1 cellular context compared by ENCODE assay signal in genomic region chr6:100228437-100229424, GRCh38.
TF ChIP-seq lines count a peak whose summit lies in the region.

No MANE protein-coding gene starts in this region.

TF ChIP-seq in K562, 482 proteins besides CTCF, POLR2A, EP300 and RAD21 (continued from another document and continues in another):
- TF ChIP-seq VEZF1 (CRISPR knock-in tag; IDR thresholded peaks at IDR 0.05) (peak; percentile 72), ZNF511 (CRISPR knock-in tag; IDR thresholded peaks at IDR 0.05) (no peak), MECOM (CRISPR knock-in tag; IDR thresholded peaks at IDR 0.05) (0 out of 2 replicates have a peak, but pooled peaks have one; percentile 21), CCNT2 (IDR thresholded peaks at IDR 0.05; ENCODE audit: borderline replicate concordance, extremely low read depth, insufficient read length, low read depth, low read length) (peak; percentile 66), TBP (optimal IDR thresholded peaks at IDR 0.05; ENCODE audit: low read depth, low read length) (peak; percentile 55), TAF1 (IDR thresholded peaks at IDR 0.05; ENCODE audit: control insufficient read depth, extremely low read depth, insufficient read depth, low read length, severe bottlenecking) (peak; percentile 66), NCOR1 (IDR thresholded peaks at IDR 0.05) (no peak), U2AF1 (optimal IDR thresholded peaks at IDR 0.05; ENCODE audit: low read depth, low read length) (no peak), MXD1 (CRISPR knock-in tag; IDR thresholded peaks at IDR 0.05; ENCODE audit: borderline replicate concordance, poor library complexity, severe bottlenecking) (no peak), SUPT5H (IDR thresholded peaks at IDR 0.05) (peak; percentile 66), USF2 (CRISPR knock-in tag; IDR thresholded peaks at IDR 0.05) (no peak), HES1 (IDR thresholded peaks at IDR 0.05; ENCODE audit: low read depth) (0 out of 2 replicates have a peak, but pooled peaks have one; percentile 30), MGA (IDR thresholded peaks at IDR 0.05) (peak; percentile 89), E2F6 (IDR thresholded peaks at IDR 0.05; ENCODE audit: borderline replicate concordance in 1 of 2, extremely low read depth in 1 of 2, insufficient read depth in 1 of 2, insufficient read length in 1 of 2, low read depth in 1 of 2, low read length in 1 of 2, poor library complexity in 1 of 2, severe bottlenecking in 1 of 2) (peak; percentile 76 to 97), STAT6 (CRISPR knock-in tag; IDR thresholded peaks at IDR 0.05) (no peak), CBX3 (IDR thresholded peaks at IDR 0.05; ENCODE audit: borderline replicate concordance in 1 of 2, low read length in 2 of 2) (peak in 1 of 2 experiments; percentile 28; a peak in 1 of 3 replicates), YY1 (IDR thresholded peaks at IDR 0.05; ENCODE audit: borderline replicate concordance in 1 of 3, control insufficient read depth in 1 of 3, extremely low read depth in 1 of 3, insufficient read depth in 3 of 3, insufficient read length in 1 of 3, insufficient replicate concordance in 2 of 3, low read depth in 1 of 3, low read length in 2 of 3) (peak in 2 of 3 experiments; percentile 11 to 26), MNT (conservative IDR thresholded peaks at IDR 0.05) (peak in 1 of 2 experiments; percentile 37; a peak in 1 of 4 replicates), PKNOX1 (IDR thresholded peaks at IDR 0.05) (peak; percentile 98), RBBP5 (IDR thresholded peaks at IDR 0.05; ENCODE audit: borderline replicate concordance, insufficient read depth, low read length, poor library complexity, severe bottlenecking) (peak; percentile 39), ZNF830 (CRISPR knock-in tag; IDR thresholded peaks at IDR 0.05) (no peak)
